Comparison of ENCODE assay signal across 28 cellular contexts in the genomic region with DNA sequence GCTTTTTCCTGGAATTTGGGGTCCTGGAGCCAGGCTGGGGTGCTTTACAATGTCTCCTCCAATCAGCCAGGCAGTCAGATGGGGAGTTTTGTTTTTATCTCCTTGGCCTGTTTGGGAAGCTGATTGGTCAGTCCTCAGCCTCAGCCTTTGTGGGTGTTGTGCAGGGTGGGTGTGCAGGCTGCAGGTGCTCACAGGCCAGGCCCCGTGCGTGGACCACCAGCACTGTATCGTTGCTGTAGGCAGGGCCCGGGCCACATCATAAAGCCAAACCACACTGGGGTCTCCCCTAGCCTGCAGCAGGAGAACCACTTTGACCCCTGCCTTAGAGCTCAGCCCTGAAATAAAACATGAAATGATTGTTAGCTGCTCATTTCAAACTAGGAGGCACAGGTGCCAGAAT. TPM values are rescaled to one million over a fixed set of nuclear protein-coding genes. Genes with fewer than 3 reads are reported as not detected.
A peak's percentile ranks its signal among the peaks of the same experiment; 100 is the strongest.
DNase-seq lines count a peak whose midpoint lies in the region; ATAC-seq lines count a peak whose summit lies in the region.
"Had no signal": no experiment of that assay in that cellular context is flagged by ENCODE, and none has a peak within 500 bp of the region (broad histone marks: within the 10 kb centered on the region; RNA-seq: fewer than 3 reads in every experiment).

No MANE protein-coding gene starts in this region.

- H3K4me3 ChIP-seq in neuronal stem cell (ENCODE audit: low read length in 2 of 2) (no peak overlapping the region), aorta (ENCODE audit: low read length in 2 of 2) (no peak overlapping the region)
- H3K4me3 ChIP-seq in CD8-positive, alpha-beta memory T cell (ENCODE audit: low read length): no peak overlapping the region
- H3K4me3 ChIP-seq: A549; BLaER1 treated with 17β-estradiol and CSF1 and Interleukin-3, amounts not matched to agents 10 nM and 100 nM had no signal

- intact Hi-C loops in aorta (cut with DNase I): loop anchor here in 1 of 2 donors (5.0 kb wide), 2 partner anchors 50 to 200 kb away; no protein-coding TSS in a partner anchor
- intact Hi-C loops in head of caudate nucleus (cut with DNase I): no loop called here

- peak overlapping the region; percentile 84 for H3K18ac ChIP-seq in neuronal stem cell (ENCODE audit: low read length)

- no peak for ATAC-seq in aorta (ENCODE audit: low FRiP score)
- ATAC-seq: A549, HCT116 had no signal

- no peak overlapping the region for H3K14ac ChIP-seq in neuronal stem cell (ENCODE audit: low read length)

- no peak overlapping the region for H3K27ac Mint-ChIP-seq in CD8-positive, alpha-beta memory T cell
- H3K27ac Mint-ChIP-seq: CD4-positive, alpha-beta T cell; IgD-negative memory B cell had no signal

- no peak overlapping the region for H3K23ac ChIP-seq in neuronal stem cell (ENCODE audit: low read depth, low read length, poor library complexity)

- no peak overlapping the region for H3K4me3 Mint-ChIP-seq in CD8-positive, alpha-beta memory T cell
- H3K4me3 Mint-ChIP-seq: CD4-positive, alpha-beta T cell; IgD-negative memory B cell had no signal

- no peak overlapping the region for H2BK5ac ChIP-seq in neuronal stem cell (ENCODE audit: low read length)

- no peak overlapping the region for H3K4me2 ChIP-seq in neuronal stem cell (ENCODE audit: insufficient read depth, low read length, poor library complexity, severe bottlenecking)
- H3K4me2 ChIP-seq: A549; BLaER1 treated with 17β-estradiol and CSF1 and Interleukin-3, amounts not matched to agents 10 nM and 100 nM had no signal

- H3K9ac ChIP-seq in neuronal stem cell (ENCODE audit: low read depth, low read length, poor library complexity): peak overlapping the region; percentile 9
- H3K9ac ChIP-seq: BLaER1 treated with 17β-estradiol and CSF1 and Interleukin-3, amounts not matched to agents 10 nM and 100 nM had no signal

- peaks cover 8 to 19% of the 10 kb centered on the region in 2 donors for H3K27me3 Mint-ChIP-seq in CD8-positive, alpha-beta memory T cell

- H3K4me1 Mint-ChIP-seq in CD8-positive, alpha-beta memory T cell: no peaks in the 10 kb centered on the region
- H3K4me1 Mint-ChIP-seq: IgD-negative memory B cell had no signal

- H3K36me3 ChIP-seq in neuronal stem cell (replicated peaks in 1 of 2; ENCODE audit: control insufficient read depth in 2 of 2, insufficient read depth in 2 of 2, low read length in 2 of 2) (no peaks in the 10 kb centered on the region), aorta (ENCODE audit: control insufficient read depth in 1 of 2, insufficient read depth in 2 of 2, low read length in 1 of 2) (no peaks in the 10 kb centered on the region)
- no peaks in the 10 kb centered on the region for H3K36me3 ChIP-seq in CD8-positive, alpha-beta memory T cell (ENCODE audit: insufficient read depth, low read length)
- H3K36me3 ChIP-seq: BLaER1 treated with 17β-estradiol and CSF1 and Interleukin-3, amounts not matched to agents 10 nM and 100 nM had no signal

- H2BK120ac ChIP-seq in neuronal stem cell (ENCODE audit: low read depth, low read length): no peak overlapping the region

- H3K27ac ChIP-seq in angular gyrus (ENCODE audit: low read depth, low read length) (peak overlapping the region; percentile 80), cingulate gyrus (ENCODE audit: low read depth, low read length) (peak overlapping the region; percentile 63), neuronal stem cell (replicated peaks; ENCODE audit: low read length) (no peak overlapping the region), aorta (ENCODE audit: low read depth in 1 of 2, low read length in 2 of 2) (peak overlapping the region; percentile 20 to 86)
- H3K27ac ChIP-seq in CD8-positive, alpha-beta memory T cell (ENCODE audit: low read depth, low read length): no peak overlapping the region
- H3K27ac ChIP-seq: A549; BLaER1 treated with 17β-estradiol and CSF1 and Interleukin-3, amounts not matched to agents 10 nM and 100 nM; HL-60; RWPE1 had no signal

- no peaks in the 10 kb centered on the region for H3K9me3 Mint-ChIP-seq in CD8-positive, alpha-beta memory T cell
- H3K9me3 Mint-ChIP-seq: CD4-positive, alpha-beta T cell; IgD-negative memory B cell had no signal

- no peaks in the 10 kb centered on the region for H3K9me3 ChIP-seq in neuronal stem cell (replicated peaks in 1 of 2; ENCODE audit: control insufficient read depth in 2 of 2, insufficient read depth in 1 of 2, low read depth in 1 of 2, low read length in 2 of 2)
- no peaks in the 10 kb centered on the region for H3K9me3 ChIP-seq in aorta (ENCODE audit: control insufficient read depth, low read length)
- H3K9me3 ChIP-seq in CD8-positive, alpha-beta memory T cell (ENCODE audit: low read length): no peaks in the 10 kb centered on the region
- H3K9me3 ChIP-seq: A549; BLaER1 treated with 17β-estradiol and CSF1 and Interleukin-3, amounts not matched to agents 10 nM and 100 nM; Caco-2 had no signal

- no peak overlapping the region for H2BK12ac ChIP-seq in neuronal stem cell (ENCODE audit: low read length)

- no peak overlapping the region for H4K91ac ChIP-seq in neuronal stem cell (ENCODE audit: low read depth, low read length, poor library complexity)

- CTCF ChIA-PET in CD8-positive, alpha-beta memory T cell (lab: Charles Lee): no interaction called here

- H4K8ac ChIP-seq in neuronal stem cell (ENCODE audit: low read depth, low read length): no peak overlapping the region

- peaks cover 27% of the 10 kb centered on the region for H3K79me1 ChIP-seq in neuronal stem cell (ENCODE audit: low read depth, low read length)

- H2BK15ac ChIP-seq in neuronal stem cell (ENCODE audit: low read length): peak overlapping the region; percentile 82

- H2AFZ ChIP-seq in neuronal stem cell (ENCODE audit: low read length): no peak overlapping the region

- POLR2A ChIA-PET in CD8-positive, alpha-beta memory T cell (lab: Charles Lee): no interaction called here

- H3K4me1 ChIP-seq in neuronal stem cell (ENCODE audit: control insufficient read depth in 2 of 2, insufficient read depth in 1 of 2, low read depth in 1 of 2, low read length in 2 of 2): peaks cover 0 to 35% of the 10 kb centered on the region in 2 donors
- H3K4me1 ChIP-seq in aorta (ENCODE audit: control insufficient read depth in 1 of 2, insufficient read depth in 2 of 2, low read length in 2 of 2): no peaks in the 10 kb centered on the region
- no peaks in the 10 kb centered on the region for H3K4me1 ChIP-seq in CD8-positive, alpha-beta memory T cell (ENCODE audit: insufficient read depth, low read length)
- H3K4me1 ChIP-seq: A549; BLaER1 treated with 17β-estradiol and CSF1 and Interleukin-3, amounts not matched to agents 10 nM and 100 nM; Caco-2 had no signal

- no CpG with 5 or more reads among the region's 4 CpGs for WGBS in neuronal stem cell (ENCODE audit: extremely low coverage in 2 of 2, insufficient read length in 2 of 2, insufficient replicate concordance in 1 of 2), 2 donors
- 37 to 56% methylated on average over 4 of the region's 4 CpGs for WGBS in aorta, 2 donors

- no peak for DNase-seq in neuronal stem cell (ENCODE audit: low spot score)
- no peak for DNase-seq in aorta
- no peak for DNase-seq in head of caudate nucleus
- DNase-seq in DMS79 treated with DMSO at 0.1 percent for 48 hours (lab: John Stamatoyannopoulos, UW): no peak
- no peak for DNase-seq in CD8-positive, alpha-beta memory T cell
- DNase-seq: AML-193; Caco-2; CD4-positive, alpha-beta T cell; DMS 273 treated with DMSO at 0.1 percent for 48 hours; DMS79; GF-D8; NCI-H1092; NCI-H1417 treated with DMSO at 0.1 percent for 48 hours; NCI-H1694 treated with DMSO at 0.1 percent for 48 hours; NCI-H2081; NCI-H226; NCI-H510A; NCI-H69; SHP77 treated with DMSO at 0.1 percent for 48 hours had no signal

- no peaks in the 10 kb centered on the region for H3K36me3 Mint-ChIP-seq in CD8-positive, alpha-beta memory T cell
- H3K36me3 Mint-ChIP-seq: IgD-negative memory B cell had no signal

- H3K27me3 ChIP-seq in neuronal stem cell (ENCODE audit: control insufficient read depth in 3 of 3, insufficient read depth in 3 of 3, low read depth in 1 of 3, low read length in 3 of 3) (peaks cover 13 to 93% (median 28%) of the 10 kb centered on the region in 3 experiments), aorta (ENCODE audit: control insufficient read depth in 1 of 2, insufficient read depth in 2 of 2, low read length in 1 of 2) (no peaks in the 10 kb centered on the region)
- no peaks in the 10 kb centered on the region for H3K27me3 ChIP-seq in CD8-positive, alpha-beta memory T cell (ENCODE audit: insufficient read depth, low read length, poor library complexity, severe bottlenecking)

- peak overlapping the region; percentile 53 for H2AK5ac ChIP-seq in neuronal stem cell (ENCODE audit: low read depth, low read length)

- H3K4ac ChIP-seq in neuronal stem cell (ENCODE audit: low read length): no peak overlapping the region

RNA-seq across cellular contexts. Expression of gene PRDM16, which starts 8.6 kb away (rescaled TPM):
- 7.9 TPM for polyA plus RNA-seq in neuronal stem cell (2013, experiment 1 of 2)
- 7.6 TPM for polyA plus RNA-seq in neuronal stem cell (2013, experiment 2 of 2)
- total RNA-seq in aorta: 10 to 100 TPM; 61.9 to 80.7 TPM
- 10 to 100 TPM in 1 of 2 donors, 1 to 10 TPM in 1; 5.0 to 21.1 TPM for polyA plus RNA-seq in aorta
- total RNA-seq in CD8-positive, alpha-beta memory T cell: not detected
- not detected for polyA plus RNA-seq in CD8-positive, alpha-beta memory T cell
- total RNA-seq: CD4-positive, alpha-beta T cell had no signal
- polyA plus RNA-seq: IgD-negative memory B cell had no signal

RNA-seq across cellular contexts. Expression of gene ACTRT2, which starts 56.3 kb away (rescaled TPM):
- polyA plus RNA-seq in neuronal stem cell (2013, experiment 1 of 2): 0.29 TPM
- 0.29 TPM for polyA plus RNA-seq in neuronal stem cell (2013, experiment 2 of 2)
- not detected for total RNA-seq in aorta
- not detected for polyA plus RNA-seq in aorta
- total RNA-seq in CD8-positive, alpha-beta memory T cell: not detected
- not detected for polyA plus RNA-seq in CD8-positive, alpha-beta memory T cell
- total RNA-seq: Caco-2; CD4-positive, alpha-beta T cell; H4 had no signal
- polyA plus RNA-seq: A549, IgD-negative memory B cell had no signal

Comparison
In these comparisons a context has a peak if more than half of its experiments do, and no peak if none do; other contexts are left out.
1. H3K27ac ChIP-seq: peak in angular gyrus (single experiment), cingulate gyrus (single experiment) and aorta (2 of 2); none in neuronal stem cell (single experiment) and CD8-positive, alpha-beta memory T cell (single experiment).
2. RNA of gene PRDM16, which starts 8.6 kb away (total RNA-seq): 61.9 to 80.7 TPM in aorta; not detected in CD8-positive, alpha-beta memory T cell; every median in the first group is over 10 times any median in the second.